Comparison of ENCODE assay signal across 29 cellular contexts in genomic region chr11:42819126-42819525, GRCh38.
"Had no signal": no experiment of that assay in that cellular context is flagged by ENCODE, and none has a peak within 500 bp of the region (broad histone marks: within the 10 kb centered on the region; RNA-seq: fewer than 3 reads in every experiment).

No MANE protein-coding gene starts in this region.

- DNase-seq: colonic mucosa; cortex of kidney; dermis blood vessel endothelial cell; dorsolateral prefrontal cortex; effector CD4-positive, alpha-beta T cell; effector CD8-positive, alpha-beta T cell; effector memory CD4-positive, alpha-beta T cell; effector memory CD8-positive, alpha-beta T cell; endodermal cell; erythroblast; esophagus squamous epithelium; foreskin fibroblast; foreskin keratinocyte; foreskin melanocyte; gastrocnemius medialis; glutamatergic neuron; head of caudate nucleus; heart left ventricle; heart right ventricle had no signal

- H3K4me1 ChIP-seq: colonic mucosa, esophagus muscularis mucosa, esophagus squamous epithelium, foreskin keratinocyte, gastrocnemius medialis, gastroesophageal sphincter, heart left ventricle, heart right ventricle had no signal

- H3K9me3 Mint-ChIP-seq: dendritic cell treated with granulocyte-macrophage colony-stimulating factor and Interleukin-4, amounts not matched to agents 40 ng/mL and 50 ng/mL, for 4 days had no signal

- ATAC-seq: effector memory CD8-positive, alpha-beta T cell; esophagus mucosa; foreskin keratinocyte; gastrocnemius medialis; gastroesophageal sphincter; heart left ventricle; heart right ventricle had no signal

- H3K4me3 Mint-ChIP-seq: dendritic cell treated with granulocyte-macrophage colony-stimulating factor and Interleukin-4, amounts not matched to agents 40 ng/mL and 50 ng/mL, for 4 days; effector memory CD8-positive, alpha-beta T cell; endodermal cell had no signal

- H3K27ac ChIP-seq: colonic mucosa, coronary artery, dorsolateral prefrontal cortex, epithelial cell of prostate, esophagus muscularis mucosa, esophagus squamous epithelium, foreskin keratinocyte, gastrocnemius medialis, gastroesophageal sphincter, heart left ventricle, heart right ventricle had no signal

- H3K4me3 ChIP-seq: colonic mucosa, coronary artery, dorsolateral prefrontal cortex, esophagus muscularis mucosa, esophagus squamous epithelium, gastrocnemius medialis, gastroesophageal sphincter, heart left ventricle, heart right ventricle had no signal

- H3K27me3 Mint-ChIP-seq: dendritic cell treated with granulocyte-macrophage colony-stimulating factor and Interleukin-4, amounts not matched to agents 40 ng/mL and 50 ng/mL, for 4 days; effector memory CD8-positive, alpha-beta T cell had no signal

- H3K9me3 ChIP-seq: colonic mucosa, esophagus muscularis mucosa, gastrocnemius medialis, gastroesophageal sphincter, heart left ventricle, heart right ventricle had no signal

- FAIRE-seq: colon, endometrium, endothelial cell of umbilical vein, frontal cortex had no signal

- H3K36me3 ChIP-seq: colonic mucosa, esophagus muscularis mucosa, esophagus squamous epithelium, gastrocnemius medialis, gastroesophageal sphincter, heart left ventricle, heart right ventricle had no signal

- H3K27me3 ChIP-seq: colonic mucosa, esophagus muscularis mucosa, esophagus squamous epithelium, foreskin keratinocyte, gastrocnemius medialis, gastroesophageal sphincter, heart left ventricle, heart right ventricle had no signal

- H3K27ac Mint-ChIP-seq: dendritic cell treated with granulocyte-macrophage colony-stimulating factor and Interleukin-4, amounts not matched to agents 40 ng/mL and 50 ng/mL, for 4 days; effector memory CD8-positive, alpha-beta T cell; endodermal cell had no signal
